11 cellular contexts compared by ENCODE assay signal in genomic region chr19:46068345-46069258, GRCh38. TPM values are rescaled to one million over a fixed set of nuclear protein-coding genes. Genes with fewer than 3 reads are reported as not detected.
DNase-seq lines count a peak whose midpoint lies in the region; ATAC-seq and TF ChIP-seq lines count a peak whose summit lies in the region.
"Had no signal": no experiment of that assay in that cellular context is flagged by ENCODE, and none has a peak within 500 bp of the region (broad histone marks: within the 10 kb centered on the region; RNA-seq: fewer than 3 reads in every experiment).

No MANE protein-coding gene starts in this region.

- no peak overlapping the region for H2AFZ ChIP-seq in HCT116 (ENCODE audit: low read depth, low read length, poor library complexity, severe bottlenecking)
- H2AFZ ChIP-seq in smooth muscle cell (ENCODE audit: low read depth): no peak overlapping the region

- no peak for TF ChIP-seq CTCF in HCT116 (IDR thresholded peaks at IDR 0.05 in 2 of 3, conservative IDR thresholded peaks at IDR 0.05 in 1 of 3; ENCODE audit: borderline replicate concordance in 1 of 3, insufficient read depth in 1 of 3, low read depth in 2 of 3, low read length in 2 of 3)
- no peak for TF ChIP-seq CTCF in RWPE1 (conservative IDR thresholded peaks at IDR 0.05; ENCODE audit: low read depth)
- no peak for TF ChIP-seq CTCF in smooth muscle cell (IDR thresholded peaks at IDR 0.05; ENCODE audit: borderline replicate concordance, insufficient read depth, poor library complexity, severe bottlenecking)
- TF ChIP-seq CTCF in GM10266 (IDR thresholded peaks at IDR 0.05; ENCODE audit: control insufficient read depth, insufficient read depth, low read depth, missing control alignments): no peak

- peak; percentile 92 for ATAC-seq in HCT116
- no peak for ATAC-seq in GM18909 (IDR thresholded peaks at IDR 0.05; ENCODE audit: poor library complexity, unreplicated experiment)
- ATAC-seq in GM19463 (IDR thresholded peaks at IDR 0.05; ENCODE audit: unreplicated experiment): no peak
- ATAC-seq: GM12878, sciatic nerve had no signal

- H3F3A ChIP-seq in smooth muscle cell (ENCODE audit: low read depth): no peaks in the 10 kb centered on the region

- H3K4me2 ChIP-seq in HCT116 (ENCODE audit: low read length): peak overlapping the region; percentile 61
- peak overlapping the region; percentile 22 for H3K4me2 ChIP-seq in smooth muscle cell

- peak; percentile 89 for DNase-seq in HCT116 (ENCODE audit: low read depth, low spot score)
- peak; percentile 94 for DNase-seq in RWPE1 (ENCODE audit: low spot score)
- peak; percentile 56 for DNase-seq in fibroblast of gingiva (ENCODE audit: low read depth)
- DNase-seq in smooth muscle cell (lab: John Stamatoyannopoulos, UW; ENCODE audit: unreplicated experiment): no peak
- no peak for DNase-seq in GM10266 (ENCODE audit: extremely low spot score)
- no peak for DNase-seq in cardiac septum (ENCODE audit: low spot score)

- H3K79me2 ChIP-seq in HCT116 (ENCODE audit: insufficient read depth, low read length) (no peaks in the 10 kb centered on the region), smooth muscle cell (ENCODE audit: low read depth) (no peaks in the 10 kb centered on the region)

- RAD21 ChIA-PET in HCT116 (lab: Charles Lee; ENCODE audit: low non-redundant PET in 1 of 2, low total read pairs in 2 of 2, uncharacterized antibody in 2 of 2, unreplicated experiment in 2 of 2): no interaction called here

- TF ChIP-seq POLR2A in HCT116 (IDR thresholded peaks at IDR 0.05; ENCODE audit: borderline replicate concordance, extremely low read depth, insufficient read depth, insufficient read length): no peak

- H3K9ac ChIP-seq in HCT116 (ENCODE audit: low read length): no peak overlapping the region
- H3K9ac ChIP-seq in smooth muscle cell (ENCODE audit: low read depth): peak overlapping the region; percentile 25

- no TSS peak for BruUV-seq in HCT116 (replicated peaks; lab: Mats Ljungman, UMichigan)

- TF ChIP-seq RAD21 in HCT116 (IDR thresholded peaks at IDR 0.05; ENCODE audit: low read depth): no peak

- H4K20me1 ChIP-seq in HCT116 (ENCODE audit: insufficient read depth) (no peaks in the 10 kb centered on the region), smooth muscle cell (ENCODE audit: low read depth) (no peaks in the 10 kb centered on the region)

- H3K27me3 ChIP-seq in HCT116 (ENCODE audit: insufficient read depth, low read length) (peaks cover 80% of the 10 kb centered on the region), smooth muscle cell (ENCODE audit: low read depth) (no peaks in the 10 kb centered on the region)

- H3K4me1 ChIP-seq in HCT116 (ENCODE audit: control insufficient read depth in 1 of 2, insufficient read depth in 2 of 2, low read length in 2 of 2) (peaks cover 30 to 43% of the 10 kb centered on the region in 2 experiments), smooth muscle cell (ENCODE audit: low read depth) (no peaks in the 10 kb centered on the region)

- CTCF ChIA-PET in HCT116 (lab: Charles Lee) (interaction anchor here (0.6 to 2.1 kb wide), 5 partner anchors 7 to 166 kb away, joined by 3 to 13 read pairs (median 6); partner anchors contain the start of gene MYPOP), RWPE1 (lab: Yijun Ruan, JAX) (interaction anchor here (0.6 to 1.5 kb wide), 3 partner anchors 10 to 40 kb away, joined by 5 to 9 read pairs (median 6); no protein-coding TSS in a partner anchor)

- intact Hi-C loops in HCT116 (cut with micrococcal nuclease) (no loop called here), cardiac septum (cut with DNase I) (no loop called here)

- H3K9me2 ChIP-seq in HCT116 (ENCODE audit: insufficient read depth): no peaks in the 10 kb centered on the region

- POLR2A ChIA-PET in HCT116 (lab: Charles Lee) (no interaction called here), RWPE1 (lab: Yijun Ruan, JAX; ENCODE audit: low non-redundant PET) (no interaction called here)

- H3K4me3 ChIP-seq in HCT116 (replicated peaks in 1 of 2; ENCODE audit: low read depth in 1 of 2, low read length in 2 of 2): peak overlapping the region in 1 of 2 experiments; percentile 11; a peak in 2 of 4 replicates
- H3K4me3 ChIP-seq in smooth muscle cell: no peak overlapping the region
- H3K4me3 ChIP-seq: cardiac muscle cell, GM12878 had no signal

- H3K9me3 ChIP-seq in HCT116 (ENCODE audit: control insufficient read depth in 1 of 2, insufficient read depth in 1 of 2, low read depth in 1 of 2, low read length in 2 of 2) (no peaks in the 10 kb centered on the region), smooth muscle cell (replicated peaks; ENCODE audit: low read depth) (no peaks in the 10 kb centered on the region)

- H3K36me3 ChIP-seq in HCT116 (ENCODE audit: control insufficient read depth in 1 of 2, insufficient read depth in 2 of 2, low read length in 2 of 2): no peaks in the 10 kb centered on the region
- H3K36me3 ChIP-seq in smooth muscle cell (ENCODE audit: low read depth): no peaks in the 10 kb centered on the region
- H3K36me3 ChIP-seq: cardiac muscle cell had no signal

- no peak overlapping the region for H3K27ac ChIP-seq in HCT116 (ENCODE audit: low read depth, low read length)
- H3K27ac ChIP-seq in RWPE1: peak overlapping the region; percentile 79
- peak overlapping the region; percentile 84 for H3K27ac ChIP-seq in smooth muscle cell (ENCODE audit: low read depth)
- H3K27ac ChIP-seq: cardiac muscle cell had no signal

- WGBS in smooth muscle cell (ENCODE audit: low lambda C conversion rate): 54% methylated on average over 12 of the region's 12 CpGs

TF ChIP-seq in HCT116, 20 proteins besides CTCF, POLR2A, EP300 and RAD21 (continues in another document):
- peak; percentile 93 for TF ChIP-seq JUND (IDR thresholded peaks at IDR 0.05)
- TF ChIP-seq, protein P1, sequence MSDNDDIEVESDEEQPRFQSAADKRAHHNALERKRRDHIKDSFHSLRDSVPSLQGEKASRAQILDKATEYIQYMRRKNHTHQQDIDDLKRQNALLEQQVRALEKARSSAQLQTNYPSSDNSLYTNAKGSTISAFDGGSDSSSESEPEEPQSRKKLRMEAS (IDR thresholded peaks at IDR 0.05): peak; percentile 60; the same call in 1 of the 2 replicates
- no peak for TF ChIP-seq ELF1 (IDR thresholded peaks at IDR 0.05; ENCODE audit: borderline replicate concordance, low read depth)
- TF ChIP-seq, protein P2, sequence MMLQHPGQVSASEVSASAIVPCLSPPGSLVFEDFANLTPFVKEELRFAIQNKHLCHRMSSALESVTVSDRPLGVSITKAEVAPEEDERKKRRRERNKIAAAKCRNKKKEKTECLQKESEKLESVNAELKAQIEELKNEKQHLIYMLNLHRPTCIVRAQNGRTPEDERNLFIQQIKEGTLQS (IDR thresholded peaks at IDR 0.05): no peak
- TF ChIP-seq SRF (IDR thresholded peaks at IDR 0.05; ENCODE audit: low read depth): peak; percentile 62
- peak; percentile 65 for TF ChIP-seq EGR1 (IDR thresholded peaks at IDR 0.05; ENCODE audit: low read depth)
- peak; percentile 53 for TF ChIP-seq ZBTB33 (IDR thresholded peaks at IDR 0.05; ENCODE audit: extremely low read depth, insufficient replicate concordance, low read length)
- no peak for TF ChIP-seq YY1 (IDR thresholded peaks at IDR 0.05; ENCODE audit: extremely low read depth, insufficient replicate concordance, low read depth, low read length)
- TF ChIP-seq ZNF274 (IDR thresholded peaks at IDR 0.05; ENCODE audit: low read depth, low read length): no peak
- peak; percentile 66 for TF ChIP-seq POLR2AphosphoS5 (IDR thresholded peaks at IDR 0.05; ENCODE audit: low read depth, low read length)
- peak; percentile 90 for TF ChIP-seq FOSL1 (IDR thresholded peaks at IDR 0.05; ENCODE audit: low read depth)
- TF ChIP-seq EZH2 (IDR thresholded peaks at IDR 0.05): no peak
- peak; percentile 91 for TF ChIP-seq SP1 (IDR thresholded peaks at IDR 0.05; ENCODE audit: low read depth)
- TF ChIP-seq EZH2phosphoT487 (IDR thresholded peaks at IDR 0.05; ENCODE audit: borderline replicate concordance): no peak
- no peak for TF ChIP-seq ZFX (IDR thresholded peaks at IDR 0.05)
- peak; percentile 87; the same call in 1 of the 2 replicates for TF ChIP-seq SIN3A (IDR thresholded peaks at IDR 0.05; ENCODE audit: low read depth)
- peak; percentile 94 for TF ChIP-seq CEBPB (IDR thresholded peaks at IDR 0.05; ENCODE audit: low read depth)
- peak; percentile 99 for TF ChIP-seq TCF7L2 (IDR thresholded peaks at IDR 0.05; ENCODE audit: borderline replicate concordance, extremely low read depth, insufficient read depth, insufficient read length)

RNA-seq across cellular contexts. Expression of gene IGFL4, which starts 27.8 kb away (rescaled TPM):
- total RNA-seq in HCT116 (2021; ENCODE audit: unreplicated experiment) (not detected), smooth muscle cell (0.45 and 0.85 TPM in 2 replicates), cardiac septum (not detected)
- not detected in 2 replicates for polyA plus RNA-seq in HCT116 (2012)
- polyA plus RNA-seq in smooth muscle cell: 1.0 TPM in 1 of 2 replicates, not detected in the other
- total RNA-seq: GM12878 had no signal
- polyA plus RNA-seq: GM12878 had no signal

RNA-seq across cellular contexts. Expression of gene PGLYRP1, which starts 45.7 kb away (rescaled TPM):
- total RNA-seq in HCT116 (2021; ENCODE audit: unreplicated experiment) (not detected), smooth muscle cell (not detected in 2 replicates), cardiac septum (0.59 TPM)
- not detected in 2 replicates for polyA plus RNA-seq in HCT116 (2012)
- polyA plus RNA-seq in smooth muscle cell: not detected in 2 replicates
- total RNA-seq: cardiac muscle cell, GM12878 had no signal

RNA-seq across cellular contexts. Expression of gene IGFL3, which starts 55.9 kb away (rescaled TPM):
- total RNA-seq in HCT116 (2021; ENCODE audit: unreplicated experiment) (not detected), smooth muscle cell (10.2 and 26.7 TPM in 2 replicates), cardiac septum (not detected)
- polyA plus RNA-seq in HCT116 (2012): not detected in 2 replicates
- 5.9 and 8.8 TPM in 2 replicates for polyA plus RNA-seq in smooth muscle cell
- total RNA-seq: cardiac muscle cell, GM12878, sciatic nerve had no signal
- polyA plus RNA-seq: cardiac muscle cell, GM12878 had no signal

Comparison
In these comparisons a context has a peak if more than half of its experiments do, and no peak if none do; other contexts are left out.
1. DNase-seq: peak in HCT116 (single experiment), RWPE1 (single experiment) and fibroblast of gingiva (single experiment); none in smooth muscle cell (single experiment), GM10266 (single experiment) and cardiac septum (single experiment).